Comparison of ENCODE assay signal across 23 cellular contexts in genomic region chr7:72127136-72127535, GRCh38.
"Had no signal": no experiment of that assay in that cellular context is flagged by ENCODE, and none has a peak within 500 bp of the region (broad histone marks: within the 10 kb centered on the region; RNA-seq: fewer than 3 reads in every experiment).

No MANE protein-coding gene starts in this region.

- H3K4me3 ChIP-seq: colonic mucosa, coronary artery, dorsolateral prefrontal cortex, esophagus muscularis mucosa, esophagus squamous epithelium, gastrocnemius medialis, gastroesophageal sphincter, heart left ventricle, heart right ventricle had no signal

- H3K4me1 ChIP-seq: colonic mucosa, esophagus muscularis mucosa, esophagus squamous epithelium, foreskin keratinocyte, gastrocnemius medialis, gastroesophageal sphincter, heart left ventricle, heart right ventricle had no signal

- H3K9me3 ChIP-seq: colonic mucosa, esophagus squamous epithelium, gastrocnemius medialis had no signal

- DNase-seq: colonic mucosa; cortex of kidney; dermis blood vessel endothelial cell; dorsolateral prefrontal cortex; effector CD4-positive, alpha-beta T cell; effector CD8-positive, alpha-beta T cell; effector memory CD4-positive, alpha-beta T cell; effector memory CD8-positive, alpha-beta T cell; endodermal cell; erythroblast; esophagus squamous epithelium; foreskin fibroblast; foreskin keratinocyte; foreskin melanocyte; gastrocnemius medialis; glutamatergic neuron; heart left ventricle; heart right ventricle had no signal

- H3K27ac ChIP-seq: colonic mucosa, coronary artery, dorsolateral prefrontal cortex, epithelial cell of prostate, esophagus muscularis mucosa, esophagus squamous epithelium, foreskin keratinocyte, gastrocnemius medialis, gastroesophageal sphincter, heart left ventricle, heart right ventricle had no signal

- ATAC-seq: effector memory CD8-positive, alpha-beta T cell; esophagus mucosa; foreskin keratinocyte; gastrocnemius medialis; gastroesophageal sphincter; heart left ventricle; heart right ventricle had no signal

- H3K36me3 ChIP-seq: colonic mucosa, esophagus muscularis mucosa, esophagus squamous epithelium, gastrocnemius medialis, gastroesophageal sphincter, heart left ventricle, heart right ventricle had no signal

- H3K27me3 ChIP-seq: colonic mucosa, dorsolateral prefrontal cortex, esophagus muscularis mucosa, esophagus squamous epithelium, foreskin keratinocyte, gastrocnemius medialis, gastroesophageal sphincter, heart left ventricle had no signal
